Comparison of ENCODE assay signal across 1 cellular context in the genomic region with DNA sequence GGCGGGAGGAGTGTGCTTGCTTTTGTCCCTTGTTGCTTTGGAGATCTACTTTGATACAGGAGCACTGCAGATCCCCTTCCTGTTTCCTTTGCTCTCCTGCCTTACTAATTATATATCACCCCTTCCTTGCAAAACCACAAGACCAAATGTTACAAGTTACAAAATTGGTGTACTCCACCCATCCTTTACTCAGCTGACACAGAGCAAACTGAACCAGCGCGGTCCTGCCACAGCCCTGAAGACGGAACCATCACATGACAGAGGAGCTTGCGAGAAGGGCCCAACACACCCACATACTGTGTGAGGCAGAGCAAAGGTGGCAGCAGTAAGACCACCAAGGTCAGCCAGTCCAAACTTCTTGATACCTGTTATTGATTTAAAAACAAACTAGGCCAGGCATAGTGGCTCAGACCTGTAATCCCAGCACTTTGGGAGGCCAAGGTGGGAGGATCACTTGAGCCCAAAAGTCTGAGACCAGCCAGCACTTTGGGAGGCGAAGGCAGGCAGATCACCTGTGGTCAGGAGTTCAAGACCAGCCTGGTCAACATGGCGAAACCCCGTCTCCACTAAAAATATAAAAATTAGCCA.
A peak's percentile ranks its signal among the peaks of the same experiment; 100 is the strongest.
TF ChIP-seq lines count a peak whose summit lies in the region.

No MANE protein-coding gene starts in this region.

TF ChIP-seq in HepG2, 621 proteins besides CTCF, POLR2A, EP300 and RAD21 (continued from another document and continues in another):
- TF ChIP-seq, protein P1, sequence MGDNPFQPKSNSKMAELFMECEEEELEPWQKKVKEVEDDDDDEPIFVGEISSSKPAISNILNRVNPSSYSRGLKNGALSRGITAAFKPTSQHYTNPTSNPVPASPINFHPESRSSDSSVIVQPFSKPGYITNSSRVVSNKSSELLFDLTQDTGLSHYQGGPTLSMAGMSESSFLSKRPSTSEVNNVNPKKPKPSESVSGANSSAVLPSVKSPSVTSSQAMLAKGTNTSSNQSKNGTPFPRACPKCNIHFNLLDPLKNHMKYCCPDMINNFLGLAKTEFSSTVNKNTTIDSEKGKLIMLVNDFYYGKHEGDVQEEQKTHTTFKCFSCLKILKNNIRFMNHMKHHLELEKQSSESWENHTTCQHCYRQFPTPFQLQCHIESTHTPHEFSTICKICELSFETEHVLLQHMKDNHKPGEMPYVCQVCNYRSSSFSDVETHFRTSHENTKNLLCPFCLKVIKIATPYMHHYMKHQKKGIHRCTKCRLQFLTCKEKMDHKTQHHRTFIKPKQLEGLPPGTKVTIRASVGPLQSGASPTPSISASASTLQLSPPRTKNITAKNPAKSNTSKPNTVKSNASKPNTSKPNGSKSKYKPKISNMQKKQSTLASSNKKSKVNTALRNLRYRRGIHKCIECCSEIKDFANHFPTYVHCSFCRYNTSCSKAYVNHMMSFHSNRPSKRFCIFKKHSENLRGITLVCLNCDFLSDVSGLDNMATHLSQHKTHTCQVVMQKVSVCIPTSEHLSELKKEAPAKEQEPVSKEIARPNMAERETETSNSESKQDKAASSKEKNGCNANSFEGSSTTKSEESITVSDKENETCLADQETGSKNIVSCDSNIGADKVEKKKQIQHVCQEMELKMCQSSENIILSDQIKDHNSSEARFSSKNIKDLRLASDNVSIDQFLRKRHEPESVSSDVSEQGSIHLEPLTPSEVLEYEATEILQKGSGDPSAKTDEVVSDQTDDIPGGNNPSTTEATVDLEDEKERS (CRISPR knock-in tag; IDR thresholded peaks at IDR 0.05), result peak; percentile 74
- no peak for TF ChIP-seq ZZZ3 (CRISPR knock-in tag; IDR thresholded peaks at IDR 0.05; ENCODE audit: borderline replicate concordance)
- peak; percentile 87 for TF ChIP-seq RCOR2 (CRISPR knock-in tag; IDR thresholded peaks at IDR 0.05)
- TF ChIP-seq ARID2 (CRISPR knock-in tag; IDR thresholded peaks at IDR 0.05; ENCODE audit: borderline replicate concordance), result 0 out of 2 replicates have a peak, but pooled peaks have one; percentile 67
- no peak for TF ChIP-seq MAZ (IDR thresholded peaks at IDR 0.05; ENCODE audit: borderline replicate concordance, low read depth, low read length)
- TF ChIP-seq MAZ (CRISPR knock-in tag; IDR thresholded peaks at IDR 0.05; ENCODE audit: low read depth), result no peak
- peak; percentile 46; the same call in 1 of the 2 replicates for TF ChIP-seq SPEN (CRISPR knock-in tag; IDR thresholded peaks at IDR 0.05; ENCODE audit: low read depth)
- TF ChIP-seq ZNF709 (CRISPR knock-in tag; IDR thresholded peaks at IDR 0.05), result no peak
- peak; percentile 33; the same call in 1 of the 2 replicates for TF ChIP-seq HDAC1 (CRISPR knock-in tag; IDR thresholded peaks at IDR 0.05)
- peak; percentile 45 for TF ChIP-seq PHF8 (CRISPR knock-in tag; IDR thresholded peaks at IDR 0.05)
- no peak for TF ChIP-seq PAWR (CRISPR knock-in tag; IDR thresholded peaks at IDR 0.05; ENCODE audit: borderline replicate concordance)
- TF ChIP-seq CBFB (CRISPR knock-in tag; IDR thresholded peaks at IDR 0.05), result peak; percentile 93; the same call in 1 of the 2 replicates
- peak; percentile 90 for TF ChIP-seq REPIN1 (CRISPR knock-in tag; IDR thresholded peaks at IDR 0.05; ENCODE audit: borderline replicate concordance, low read depth)
- no peak for TF ChIP-seq ZBTB21 (CRISPR knock-in tag; IDR thresholded peaks at IDR 0.05)
- no peak for TF ChIP-seq RBFOX2 (IDR thresholded peaks at IDR 0.05; ENCODE audit: low read depth, low read length)
- TF ChIP-seq TARDBP (CRISPR knock-in tag; IDR thresholded peaks at IDR 0.05), result peak; percentile 78; the same call in 1 of the 2 replicates
- TF ChIP-seq ZNF615 (CRISPR knock-in tag; IDR thresholded peaks at IDR 0.05; ENCODE audit: borderline replicate concordance), result 0 out of 2 replicates have a peak, but pooled peaks have one; percentile 68
- TF ChIP-seq, protein P2, sequence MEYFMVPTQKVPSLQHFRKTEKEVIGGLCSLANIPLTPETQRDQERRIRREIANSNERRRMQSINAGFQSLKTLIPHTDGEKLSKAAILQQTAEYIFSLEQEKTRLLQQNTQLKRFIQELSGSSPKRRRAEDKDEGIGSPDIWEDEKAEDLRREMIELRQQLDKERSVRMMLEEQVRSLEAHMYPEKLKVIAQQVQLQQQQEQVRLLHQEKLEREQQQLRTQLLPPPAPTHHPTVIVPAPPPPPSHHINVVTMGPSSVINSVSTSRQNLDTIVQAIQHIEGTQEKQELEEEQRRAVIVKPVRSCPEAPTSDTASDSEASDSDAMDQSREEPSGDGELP (IDR thresholded peaks at IDR 0.05; ENCODE audit: borderline replicate concordance, low read depth), result peak; percentile 97
- TF ChIP-seq NAIF1 (CRISPR knock-in tag; IDR thresholded peaks at IDR 0.05; ENCODE audit: borderline replicate concordance), result peak; percentile 58; the same call in 1 of the 2 replicates
- no peak for TF ChIP-seq ZNF839 (CRISPR knock-in tag; IDR thresholded peaks at IDR 0.05; ENCODE audit: borderline replicate concordance)
- no peak for TF ChIP-seq ZNF766 (CRISPR knock-in tag; IDR thresholded peaks at IDR 0.05; ENCODE audit: borderline replicate concordance)
- peak in 1 of 2 experiments; percentile 45; a peak in 1 of 4 replicates for TF ChIP-seq KLF16 (CRISPR knock-in tag; IDR thresholded peaks at IDR 0.05)
- TF ChIP-seq MIXL1 (CRISPR knock-in tag; IDR thresholded peaks at IDR 0.05), result peak; percentile 77
- peak; percentile 46; the same call in 1 of the 2 replicates for TF ChIP-seq CEBPB (IDR thresholded peaks at IDR 0.05; ENCODE audit: borderline replicate concordance, low read depth, low read length)
- TF ChIP-seq, protein P3, sequence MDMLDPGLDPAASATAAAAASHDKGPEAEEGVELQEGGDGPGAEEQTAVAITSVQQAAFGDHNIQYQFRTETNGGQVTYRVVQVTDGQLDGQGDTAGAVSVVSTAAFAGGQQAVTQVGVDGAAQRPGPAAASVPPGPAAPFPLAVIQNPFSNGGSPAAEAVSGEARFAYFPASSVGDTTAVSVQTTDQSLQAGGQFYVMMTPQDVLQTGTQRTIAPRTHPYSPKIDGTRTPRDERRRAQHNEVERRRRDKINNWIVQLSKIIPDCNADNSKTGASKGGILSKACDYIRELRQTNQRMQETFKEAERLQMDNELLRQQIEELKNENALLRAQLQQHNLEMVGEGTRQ (IDR thresholded peaks at IDR 0.05; ENCODE audit: low read depth, low read length), result peak; percentile 54
- TF ChIP-seq, protein P3 (CRISPR knock-in tag; IDR thresholded peaks at IDR 0.05; ENCODE audit: borderline replicate concordance), result peak; percentile 74; the same call in 1 of the 2 replicates
- TF ChIP-seq LCORL (IDR thresholded peaks at IDR 0.05), result no peak
- peak; percentile 92 for TF ChIP-seq LCORL (CRISPR knock-in tag; IDR thresholded peaks at IDR 0.05)
- no peak for TF ChIP-seq SRF (IDR thresholded peaks at IDR 0.05; ENCODE audit: low read depth, low read length)
- TF ChIP-seq CC2D1A (CRISPR knock-in tag; IDR thresholded peaks at IDR 0.05), result no peak
- TF ChIP-seq PITX1 (CRISPR knock-in tag; IDR thresholded peaks at IDR 0.05), result peak; percentile 95
- no peak for TF ChIP-seq SYNCRIP (IDR thresholded peaks at IDR 0.05; ENCODE audit: insufficient read depth, low read depth, low read length)
- TF ChIP-seq FOXC1 (CRISPR knock-in tag; IDR thresholded peaks at IDR 0.05; ENCODE audit: borderline replicate concordance), result 0 out of 2 replicates have a peak, but pooled peaks have one; percentile 53
- no peak for TF ChIP-seq ZNF816 (CRISPR knock-in tag; IDR thresholded peaks at IDR 0.05; ENCODE audit: borderline replicate concordance)
- peak; percentile 54; the same call in 1 of the 2 replicates for TF ChIP-seq ZNF792 (CRISPR knock-in tag; IDR thresholded peaks at IDR 0.05)
- TF ChIP-seq, protein P4, sequence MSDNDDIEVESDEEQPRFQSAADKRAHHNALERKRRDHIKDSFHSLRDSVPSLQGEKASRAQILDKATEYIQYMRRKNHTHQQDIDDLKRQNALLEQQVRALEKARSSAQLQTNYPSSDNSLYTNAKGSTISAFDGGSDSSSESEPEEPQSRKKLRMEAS (IDR thresholded peaks at IDR 0.05), result peak; percentile 71; the same call in 1 of the 2 replicates
- no peak for TF ChIP-seq DNMT3B (CRISPR knock-in tag; conservative IDR thresholded peaks at IDR 0.05)
- TF ChIP-seq, protein P5, sequence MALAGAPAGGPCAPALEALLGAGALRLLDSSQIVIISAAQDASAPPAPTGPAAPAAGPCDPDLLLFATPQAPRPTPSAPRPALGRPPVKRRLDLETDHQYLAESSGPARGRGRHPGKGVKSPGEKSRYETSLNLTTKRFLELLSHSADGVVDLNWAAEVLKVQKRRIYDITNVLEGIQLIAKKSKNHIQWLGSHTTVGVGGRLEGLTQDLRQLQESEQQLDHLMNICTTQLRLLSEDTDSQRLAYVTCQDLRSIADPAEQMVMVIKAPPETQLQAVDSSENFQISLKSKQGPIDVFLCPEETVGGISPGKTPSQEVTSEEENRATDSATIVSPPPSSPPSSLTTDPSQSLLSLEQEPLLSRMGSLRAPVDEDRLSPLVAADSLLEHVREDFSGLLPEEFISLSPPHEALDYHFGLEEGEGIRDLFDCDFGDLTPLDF (CRISPR knock-in tag; IDR thresholded peaks at IDR 0.05), result no peak
- no peak for TF ChIP-seq CBX2 (IDR thresholded peaks at IDR 0.05; ENCODE audit: low read depth, low read length)
- peak; percentile 37; the same call in 1 of the 2 replicates for TF ChIP-seq CBX2 (CRISPR knock-in tag; IDR thresholded peaks at IDR 0.05; ENCODE audit: low read depth)
- peak; percentile 53 for TF ChIP-seq ZEB1 (IDR thresholded peaks at IDR 0.05; ENCODE audit: insufficient replicate concordance, low read depth)
- peak; percentile 43 to 72; a peak in 3 of 4 replicates for TF ChIP-seq NR2F1 (CRISPR knock-in tag; IDR thresholded peaks at IDR 0.05)
- no peak for TF ChIP-seq ZNF3 (CRISPR knock-in tag; IDR thresholded peaks at IDR 0.05)
- TF ChIP-seq ARNTL (CRISPR knock-in tag; IDR thresholded peaks at IDR 0.05), result 0 out of 2 replicates have a peak, but pooled peaks have one; percentile 51
- TF ChIP-seq, protein P6, sequence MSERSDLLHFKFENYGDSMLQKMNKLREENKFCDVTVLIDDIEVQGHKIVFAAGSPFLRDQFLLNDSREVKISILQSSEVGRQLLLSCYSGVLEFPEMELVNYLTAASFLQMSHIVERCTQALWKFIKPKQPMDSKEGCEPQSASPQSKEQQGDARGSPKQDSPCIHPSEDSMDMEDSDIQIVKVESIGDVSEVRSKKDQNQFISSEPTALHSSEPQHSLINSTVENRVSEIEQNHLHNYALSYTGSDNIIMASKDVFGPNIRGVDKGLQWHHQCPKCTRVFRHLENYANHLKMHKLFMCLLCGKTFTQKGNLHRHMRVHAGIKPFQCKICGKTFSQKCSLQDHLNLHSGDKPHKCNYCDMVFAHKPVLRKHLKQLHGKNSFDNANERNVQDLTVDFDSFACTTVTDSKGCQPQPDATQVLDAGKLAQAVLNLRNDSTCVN (CRISPR knock-in tag; IDR thresholded peaks at IDR 0.05; ENCODE audit: borderline replicate concordance), result peak; percentile 34
- TF ChIP-seq, protein P7, sequence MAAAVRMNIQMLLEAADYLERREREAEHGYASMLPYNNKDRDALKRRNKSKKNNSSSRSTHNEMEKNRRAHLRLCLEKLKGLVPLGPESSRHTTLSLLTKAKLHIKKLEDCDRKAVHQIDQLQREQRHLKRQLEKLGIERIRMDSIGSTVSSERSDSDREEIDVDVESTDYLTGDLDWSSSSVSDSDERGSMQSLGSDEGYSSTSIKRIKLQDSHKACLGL (CRISPR knock-in tag; IDR thresholded peaks at IDR 0.05), result 0 out of 2 replicates have a peak, but pooled peaks have one; percentile 21
- TF ChIP-seq, protein P8, sequence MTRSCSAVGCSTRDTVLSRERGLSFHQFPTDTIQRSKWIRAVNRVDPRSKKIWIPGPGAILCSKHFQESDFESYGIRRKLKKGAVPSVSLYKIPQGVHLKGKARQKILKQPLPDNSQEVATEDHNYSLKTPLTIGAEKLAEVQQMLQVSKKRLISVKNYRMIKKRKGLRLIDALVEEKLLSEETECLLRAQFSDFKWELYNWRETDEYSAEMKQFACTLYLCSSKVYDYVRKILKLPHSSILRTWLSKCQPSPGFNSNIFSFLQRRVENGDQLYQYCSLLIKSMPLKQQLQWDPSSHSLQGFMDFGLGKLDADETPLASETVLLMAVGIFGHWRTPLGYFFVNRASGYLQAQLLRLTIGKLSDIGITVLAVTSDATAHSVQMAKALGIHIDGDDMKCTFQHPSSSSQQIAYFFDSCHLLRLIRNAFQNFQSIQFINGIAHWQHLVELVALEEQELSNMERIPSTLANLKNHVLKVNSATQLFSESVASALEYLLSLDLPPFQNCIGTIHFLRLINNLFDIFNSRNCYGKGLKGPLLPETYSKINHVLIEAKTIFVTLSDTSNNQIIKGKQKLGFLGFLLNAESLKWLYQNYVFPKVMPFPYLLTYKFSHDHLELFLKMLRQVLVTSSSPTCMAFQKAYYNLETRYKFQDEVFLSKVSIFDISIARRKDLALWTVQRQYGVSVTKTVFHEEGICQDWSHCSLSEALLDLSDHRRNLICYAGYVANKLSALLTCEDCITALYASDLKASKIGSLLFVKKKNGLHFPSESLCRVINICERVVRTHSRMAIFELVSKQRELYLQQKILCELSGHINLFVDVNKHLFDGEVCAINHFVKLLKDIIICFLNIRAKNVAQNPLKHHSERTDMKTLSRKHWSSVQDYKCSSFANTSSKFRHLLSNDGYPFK (CRISPR knock-in tag; IDR thresholded peaks at IDR 0.05; ENCODE audit: borderline replicate concordance), result peak; percentile 36; the same call in 1 of the 2 replicates
- no peak for TF ChIP-seq ZNF773 (CRISPR knock-in tag; IDR thresholded peaks at IDR 0.05; ENCODE audit: borderline replicate concordance)
- TF ChIP-seq MIER3 (CRISPR knock-in tag; IDR thresholded peaks at IDR 0.05; ENCODE audit: borderline replicate concordance), result peak; percentile 40; the same call in 1 of the 2 replicates
